ENCODE assay signal across 14 cellular contexts in genomic region chr1:22747021-22747734, GRCh38. TPM values are rescaled to one million over a fixed set of nuclear protein-coding genes. Genes with fewer than 3 reads are reported as not detected.
DNase-seq lines count a peak whose midpoint lies in the region; ATAC-seq, FAIRE-seq and TF ChIP-seq lines count a peak whose summit lies in the region.
"Had no signal": no experiment of that assay in that cellular context is flagged by ENCODE, and none has a peak within 500 bp of the region (broad histone marks: within the 10 kb centered on the region; RNA-seq: fewer than 3 reads in every experiment).

No MANE protein-coding gene starts in this region.

- no peaks in the 10 kb centered on the region for H3K9me2 ChIP-seq in PC-3 (replicated peaks; ENCODE audit: low read length)

- no peaks in the 10 kb centered on the region for H3K27me3 ChIP-seq in PC-3 (ENCODE audit: low read length)
- H3K27me3 ChIP-seq: testis had no signal

- H3K36me3 ChIP-seq in PC-3 (ENCODE audit: low read depth, low read length): no peaks in the 10 kb centered on the region

- H2AFZ ChIP-seq in PC-3 (ENCODE audit: low read length): no peak overlapping the region

- no peak overlapping the region for H3K4me3 ChIP-seq in PC-3 (ENCODE audit: low read length)
- no peak overlapping the region for H3K4me3 ChIP-seq in epithelial cell of esophagus (ENCODE audit: low read length)
- H3K4me3 ChIP-seq: psoas muscle, testis had no signal

- POLR2A ChIA-PET in PC-3 (lab: Charles Lee; ENCODE audit: unreplicated experiment): no interaction called here

- TF ChIP-seq POLR2A in H54 (IDR thresholded peaks at IDR 0.05; ENCODE audit: low read depth, low read length): no peak

- CTCF ChIA-PET in PC-3 (lab: Charles Lee): interaction anchor here (1.2 kb wide), 1 partner anchor 43 kb away, joined by 6 read pairs; no protein-coding TSS in a partner anchor

- H3K27ac Mint-ChIP-seq in osteocyte (ENCODE audit: unreplicated experiment) (peak overlapping the region; percentile 71), mesothelial cell of epicardium (no peak overlapping the region)
- H3K27ac Mint-ChIP-seq: activated B cell treated with CpG ODN at 0.5 μM for 24 hours had no signal

- H3F3A ChIP-seq in PC-3 (ENCODE audit: low read length, unreplicated experiment): peaks cover 6% of the 10 kb centered on the region

- intact Hi-C loops in PC-3 (cut with micrococcal nuclease): loop anchor here (5.0 kb wide), 1 partner anchor 35 kb away; the partner anchor contains the start of gene EPHB2

- H3K79me2 ChIP-seq in PC-3 (ENCODE audit: low read length): no peaks in the 10 kb centered on the region

- ATAC-seq in PC-3 (peak; percentile 50), GM18907 (IDR thresholded peaks at IDR 0.05; ENCODE audit: unreplicated experiment) (no peak)
- ATAC-seq: esophagus mucosa, psoas muscle had no signal

- H3K9me3 Mint-ChIP-seq in osteocyte (ENCODE audit: unreplicated experiment): no peaks in the 10 kb centered on the region
- H3K9me3 Mint-ChIP-seq in mesothelial cell of epicardium: no peaks in the 10 kb centered on the region
- H3K9me3 Mint-ChIP-seq: activated B cell treated with CpG ODN at 0.5 μM for 24 hours, brain had no signal

- no peaks in the 10 kb centered on the region for H4K20me1 ChIP-seq in PC-3 (ENCODE audit: low read length)

- H3K4me1 Mint-ChIP-seq in osteocyte (ENCODE audit: unreplicated experiment) (peaks cover 51% of the 10 kb centered on the region), mesothelial cell of epicardium (peaks cover 29% of the 10 kb centered on the region)

- H3K27ac ChIP-seq in PC-3 (ENCODE audit: low read length): peak overlapping the region; percentile 32
- H3K27ac ChIP-seq: psoas muscle, testis had no signal

- no peaks in the 10 kb centered on the region for H3K27me3 Mint-ChIP-seq in osteocyte (ENCODE audit: unreplicated experiment)
- H3K27me3 Mint-ChIP-seq in mesothelial cell of epicardium (ENCODE audit: low read depth): no peaks in the 10 kb centered on the region
- H3K27me3 Mint-ChIP-seq: activated B cell treated with CpG ODN at 0.5 μM for 24 hours, brain had no signal

- peaks cover 56% of the 10 kb centered on the region for H3K4me1 ChIP-seq in PC-3 (ENCODE audit: insufficient read depth, low read length)
- H3K4me1 ChIP-seq: psoas muscle, testis had no signal

- no TSS peak for BruUV-seq in PC-3 (replicated peaks; lab: Mats Ljungman, UMichigan)

- no peaks in the 10 kb centered on the region for H3K9me3 ChIP-seq in PC-3 (ENCODE audit: low read length)
- H3K9me3 ChIP-seq: psoas muscle, testis had no signal

- no peak overlapping the region for H3K4me3 Mint-ChIP-seq in osteocyte (ENCODE audit: unreplicated experiment)
- no peak overlapping the region for H3K4me3 Mint-ChIP-seq in mesothelial cell of epicardium
- H3K4me3 Mint-ChIP-seq: activated B cell treated with CpG ODN at 0.5 μM for 24 hours, brain had no signal

- H3K9ac ChIP-seq in PC-3 (ENCODE audit: low read length): no peak overlapping the region

- TF ChIP-seq CTCF in PC-3 (conservative IDR thresholded peaks at IDR 0.05; ENCODE audit: low read depth, low read length): no peak; the same call in 1 of the 2 replicates
- no peak for TF ChIP-seq CTCF in epithelial cell of esophagus (IDR thresholded peaks at IDR 0.05; ENCODE audit: insufficient read depth, low read depth, low read length, missing control alignments)
- no peak for TF ChIP-seq CTCF in osteocyte (IDR thresholded peaks at IDR 0.05)
- TF ChIP-seq CTCF in mesothelial cell of epicardium (IDR thresholded peaks at IDR 0.05; ENCODE audit: unreplicated experiment): no peak

- H3K36me3 Mint-ChIP-seq in osteocyte (ENCODE audit: unreplicated experiment) (no peaks in the 10 kb centered on the region), mesothelial cell of epicardium (peaks cover 3% of the 10 kb centered on the region)
- H3K36me3 Mint-ChIP-seq: brain had no signal

- H3K4me2 ChIP-seq in PC-3 (ENCODE audit: low read length): peak overlapping the region; percentile 21

- peak; percentile 20 for FAIRE-seq in H54 (lab: Jason Lieb, UNC)

- peak; percentile 50 for DNase-seq in H54 (ENCODE audit: insufficient read length, low spot score)
- DNase-seq in PC-3: peak; percentile 95
- peak; percentile 82 for DNase-seq in epithelial cell of esophagus (ENCODE audit: low read depth)
- DNase-seq in osteocyte (ENCODE audit: extremely low spot score, unreplicated experiment): no peak
- DNase-seq in stimulated activated CD4-positive, alpha-beta T cell treated with anti-CD3 and anti-CD28 coated beads, Interleukin-2, amount 100 ng/mL, for 48 hours: no peak
- no peak for DNase-seq in mesothelial cell of epicardium (ENCODE audit: low spot score in 2 of 2, unreplicated experiment in 2 of 2)
- DNase-seq: activated B cell treated with CpG ODN at 0.5 μM for 24 hours; activated T-cell treated with anti-CD3 and anti-CD28 coated beads, Interleukin-2, amount 50 U/mL, for 1 hour; NCI-H1436; psoas muscle; testis had no signal

RNA-seq across cellular contexts. Expression of gene EPHB2, which starts 36.5 kb away (rescaled TPM):
- total RNA-seq in PC-3 (2014; rRNA removed) (21.0 and 23.2 TPM in 2 replicates), osteocyte (32.5 and 33.6 TPM in 2 replicates), mesothelial cell of epicardium (125 to 133 TPM (median 130 TPM) in 3 replicates)

Comparison
In these comparisons a context has a peak if more than half of its experiments do, and no peak if none do; other contexts are left out.
1. DNase-seq: peak in H54 (single experiment), PC-3 (single experiment) and epithelial cell of esophagus (single experiment); none in osteocyte (single experiment), stimulated activated CD4-positive, alpha-beta T cell treated with anti-CD3 and anti-CD28 coated beads, Interleukin-2, amount 100 ng/mL, for 48 hours (0 of 2) and mesothelial cell of epicardium (0 of 2).